In genomic region chr15:74843445-74843828, GRCh38 we compare ENCODE assay signal across 9 cellular contexts. TPM values are rescaled to one million over a fixed set of nuclear protein-coding genes. Genes with fewer than 3 reads are reported as not detected.
DNase-seq lines count a peak whose midpoint lies in the region; ATAC-seq, FAIRE-seq and TF ChIP-seq lines count a peak whose summit lies in the region.
"Had no signal": no experiment of that assay in that cellular context is flagged by ENCODE, and none has a peak within 500 bp of the region (broad histone marks: within the 10 kb centered on the region; RNA-seq: fewer than 3 reads in every experiment).

No MANE protein-coding gene starts in this region.

- FAIRE-seq in endothelial cell of umbilical vein (lab: Jason Lieb, UNC): no peak

- peaks cover 2% of the 10 kb centered on the region for H3K79me2 ChIP-seq in endothelial cell of umbilical vein (ENCODE audit: control insufficient read depth, insufficient read depth, low read length)
- peaks cover 9% of the 10 kb centered on the region for H3K79me2 ChIP-seq in osteoblast (ENCODE audit: insufficient read depth, low read length)

- H3K4me1 ChIP-seq in Panc1 (ENCODE audit: control insufficient read depth, insufficient read depth, low read length): peaks cover 19% of the 10 kb centered on the region
- H3K4me1 ChIP-seq in endothelial cell of umbilical vein (ENCODE audit: control insufficient read depth, extremely low read depth, insufficient read depth, low read length): peaks cover 11% of the 10 kb centered on the region
- H3K4me1 ChIP-seq in osteoblast (ENCODE audit: insufficient read depth, low read length): peaks cover 11% of the 10 kb centered on the region

- POLR2A ChIA-PET in CD4-positive, alpha-beta T cell (lab: Charles Lee): interaction anchor here (0.8 to 2.5 kb wide), 11 partner anchors 24 to 63 kb away, joined by 3 to 13 read pairs (median 6); partner anchors contain the start of genes FAM219B, MPI and SCAMP2
- POLR2A ChIA-PET in Panc1 (lab: Charles Lee): interaction anchor here (0.6 kb wide), 2 partner anchors 31 to 51 kb away, joined by 3 to 4 read pairs; no protein-coding TSS in a partner anchor
- POLR2A ChIA-PET in endothelial cell of umbilical vein (lab: Charles Lee): no interaction called here

- CTCF ChIA-PET in CD4-positive, alpha-beta T cell (lab: Charles Lee): interaction anchor here (1.2 to 2.5 kb wide), 9 partner anchors 26 to 73 kb away, joined by 3 to 12 read pairs (median 6); no protein-coding TSS in a partner anchor
- CTCF ChIA-PET in Panc1 (lab: Charles Lee) (interaction anchor here (1.0 kb wide), 1 partner anchor 26 kb away, joined by 3 read pairs; no protein-coding TSS in a partner anchor), endothelial cell of umbilical vein (lab: Charles Lee) (interaction anchor here (0.9 to 5.3 kb wide), 8 partner anchors 21 to 107 kb away, joined by 3 to 37 read pairs (median 6); no protein-coding TSS in a partner anchor)

- peak; percentile 29 for TF ChIP-seq CTCF in CD4-positive, alpha-beta T cell (IDR thresholded peaks at IDR 0.05)
- TF ChIP-seq CTCF in Panc1 (IDR thresholded peaks at IDR 0.05): no peak
- TF ChIP-seq CTCF in endothelial cell of umbilical vein (IDR thresholded peaks at IDR 0.05; ENCODE audit: extremely low read depth in 1 of 2, insufficient read depth in 1 of 2, low read depth in 1 of 2, low read length in 2 of 2): no peak
- TF ChIP-seq CTCF in osteoblast (IDR thresholded peaks at IDR 0.05; ENCODE audit: extremely low read depth, low read depth, low read length): no peak

- no peak for TF ChIP-seq POLR2A in endothelial cell of umbilical vein (IDR thresholded peaks at IDR 0.05; ENCODE audit: low read depth, low read length)

- H3K4me1 Mint-ChIP-seq in CD4-positive, alpha-beta T cell (ENCODE audit: low read depth): peaks cover 56% of the 10 kb centered on the region

- no peaks in the 10 kb centered on the region for H3K9me1 ChIP-seq in endothelial cell of umbilical vein (replicated peaks; ENCODE audit: control insufficient read depth, extremely low read depth, insufficient read depth, low read length)

- H3K4me3 Mint-ChIP-seq in CD4-positive, alpha-beta T cell: peak overlapping the region; percentile 93

- peak overlapping the region; percentile 69 for H3K27ac ChIP-seq in CD4-positive, alpha-beta T cell (ENCODE audit: low read depth, low read length)
- H3K27ac ChIP-seq in Panc1 (ENCODE audit: low read length) (peak overlapping the region; percentile 97), endothelial cell of umbilical vein (ENCODE audit: insufficient read depth, low read depth, low read length) (peak overlapping the region; percentile 60), osteoblast (ENCODE audit: low read depth, low read length) (peak overlapping the region; percentile 80)

- no peak for ATAC-seq in CD4-positive, alpha-beta T cell (ENCODE audit: poor library complexity)
- ATAC-seq in Panc1 (no peak), GM18873 (IDR thresholded peaks at IDR 0.05; ENCODE audit: low FRiP score, unreplicated experiment) (no peak), GM19452 (IDR thresholded peaks at IDR 0.05; ENCODE audit: unreplicated experiment) (no peak)

- no peaks in the 10 kb centered on the region for H3K9me3 ChIP-seq in CD4-positive, alpha-beta T cell (ENCODE audit: control insufficient read depth, low read length)
- H3K9me3 ChIP-seq in Panc1 (ENCODE audit: control insufficient read depth, insufficient read depth, low read depth, low read length): no peaks in the 10 kb centered on the region
- no peaks in the 10 kb centered on the region for H3K9me3 ChIP-seq in endothelial cell of umbilical vein (replicated peaks; ENCODE audit: control insufficient read depth, insufficient read depth, low read length)
- no peaks in the 10 kb centered on the region for H3K9me3 ChIP-seq in osteoblast (ENCODE audit: low read depth, low read length)

- H3K4me2 ChIP-seq in endothelial cell of umbilical vein (ENCODE audit: insufficient read depth, low read length) (peak overlapping the region; percentile 57), osteoblast (ENCODE audit: insufficient read depth, low read length) (peak overlapping the region; percentile 86)

- intact Hi-C loops in CD4-positive, alpha-beta T cell (cut with DNase I, micrococcal nuclease): loop anchor here (1.0 to 10.0 kb wide), 11 partner anchors 29 to 359 kb away; partner anchors contain the start of genes MPI (in 2 of the 2), SCAMP2 (in 2 of the 2), ARID3B (in 1 of the 2) and C15orf39 (in 1 of the 2)
- intact Hi-C loops in Panc1 (cut with micrococcal nuclease; ENCODE audit: unreplicated experiment): no loop called here
- intact Hi-C loops in endothelial cell of umbilical vein (cut with micrococcal nuclease): loop anchor here (1.0 to 5.0 kb wide), 5 partner anchors 30 to 107 kb away; partner anchors contain the start of genes COX5A and SCAMP2

- no peaks in the 10 kb centered on the region for H3K27me3 Mint-ChIP-seq in CD4-positive, alpha-beta T cell

- peak overlapping the region; percentile 50 to 97 for H3K4me3 ChIP-seq in Panc1 (ENCODE audit: low read depth in 2 of 2, low read length in 2 of 2)
- peak overlapping the region in 2 of 3 experiments; percentile 12 to 71 for H3K4me3 ChIP-seq in endothelial cell of umbilical vein (replicated peaks in 1 of 3; ENCODE audit: insufficient read depth in 1 of 3, low read depth in 1 of 3, low read length in 3 of 3)
- peak overlapping the region; percentile 85 for H3K4me3 ChIP-seq in osteoblast (ENCODE audit: insufficient read depth, low read length)

- no peaks in the 10 kb centered on the region for H3K36me3 ChIP-seq in Panc1 (ENCODE audit: control insufficient read depth, insufficient read depth, low read length)
- H3K36me3 ChIP-seq in endothelial cell of umbilical vein (ENCODE audit: control insufficient read depth in 2 of 2, extremely low read depth in 1 of 2, insufficient read depth in 2 of 2, low read length in 2 of 2): peaks cover 0 to 20% of the 10 kb centered on the region in 2 experiments
- peaks cover 13% of the 10 kb centered on the region for H3K36me3 ChIP-seq in osteoblast (ENCODE audit: insufficient read depth, low read length)

- BruUV-seq in Panc1 (replicated peaks; lab: Mats Ljungman, UMichigan) (TSS peak; percentile 97), endothelial cell of umbilical vein (replicated peaks; lab: Mats Ljungman, UMichigan) (TSS peak; percentile 97)

- H2AFZ ChIP-seq in endothelial cell of umbilical vein (ENCODE audit: low read depth, low read length) (peak overlapping the region; percentile 1), osteoblast (ENCODE audit: low read length) (peak overlapping the region; percentile 92)

- H3K36me3 Mint-ChIP-seq in CD4-positive, alpha-beta T cell (ENCODE audit: low read depth): peaks cover 50% of the 10 kb centered on the region

- H3K9me3 Mint-ChIP-seq in CD4-positive, alpha-beta T cell: no peaks in the 10 kb centered on the region

- no peaks in the 10 kb centered on the region for H3K27me3 ChIP-seq in CD4-positive, alpha-beta T cell (ENCODE audit: control insufficient read depth, insufficient read depth, low read length)
- H3K27me3 ChIP-seq in Panc1 (ENCODE audit: control insufficient read depth, insufficient read depth, low read length): no peaks in the 10 kb centered on the region
- no peaks in the 10 kb centered on the region for H3K27me3 ChIP-seq in endothelial cell of umbilical vein (ENCODE audit: control insufficient read depth in 2 of 2, insufficient read depth in 2 of 2, low read length in 2 of 2)
- H3K27me3 ChIP-seq in osteoblast (ENCODE audit: insufficient read depth, low read length): no peaks in the 10 kb centered on the region

- H4K20me1 ChIP-seq in endothelial cell of umbilical vein (replicated peaks; ENCODE audit: control insufficient read depth, extremely low read depth, insufficient read depth, low read length) (no peaks in the 10 kb centered on the region), osteoblast (ENCODE audit: insufficient read depth, low read length) (peaks cover 9% of the 10 kb centered on the region)

- peak overlapping the region; percentile 86 for H3K27ac Mint-ChIP-seq in CD4-positive, alpha-beta T cell

- in situ Hi-C loops in Panc1 (cut with HindIII; ENCODE audit: low pct_unique_long_range_greater_than_20kb, low sequenced_read_pairs): no loop called here

- DNase-seq in CD4-positive, alpha-beta T cell: no peak
- DNase-seq in Panc1 (ENCODE audit: low read depth, low spot score) (no peak), endothelial cell of umbilical vein (ENCODE audit: low read depth, low spot score) (no peak), osteoblast (ENCODE audit: insufficient read length, low spot score, missing footprints) (no peak), NCI-H2107 (lab: John Stamatoyannopoulos, UW) (no peak)
- no peak for DNase-seq in activated CD4-positive, CD25-positive, alpha-beta regulatory T cell (lab: John Stamatoyannopoulos, UW)

- dilution Hi-C loops in endothelial cell of umbilical vein (cut with MboI; ENCODE audit: extremely low pct_ligation_motif_present, low sequenced_read_pairs): no loop called here

- H3K9ac ChIP-seq in endothelial cell of umbilical vein (replicated peaks; ENCODE audit: extremely low read depth, insufficient read depth, low read length): peak overlapping the region; percentile 59

RNA-seq across cellular contexts. Expression of gene ULK3, which starts 0.5 kb away (rescaled TPM):
- total RNA-seq in CD4-positive, alpha-beta T cell: 10 to 100 TPM; 37.8 to 38.9 TPM
- total RNA-seq in Panc1 (2021; ENCODE audit: unreplicated experiment) (73.3 TPM), endothelial cell of umbilical vein (29.0 and 36.0 TPM in 2 replicates), osteoblast (19.4 and 21.4 TPM in 2 replicates)
- polyA plus RNA-seq in Panc1 (2012; ENCODE audit: insufficient read length): 55.5 TPM
- polyA plus RNA-seq in endothelial cell of umbilical vein: 48.6 and 60.3 TPM in 2 replicates
- polyA plus RNA-seq in endothelial cell of umbilical vein (2011; cell fraction: cytosol; rRNA removed): 22.8 and 28.4 TPM in 2 replicates
- polyA plus RNA-seq in endothelial cell of umbilical vein (2011; cell fraction: nucleus; rRNA removed): 320 and 340 TPM in 2 replicates
- 23.6 and 35.2 TPM in 2 replicates for polyA plus RNA-seq in endothelial cell of umbilical vein (2012)
- 41.1 and 58.2 TPM in 2 replicates for polyA minus RNA-seq in endothelial cell of umbilical vein
- 19.7 TPM for polyA minus RNA-seq in endothelial cell of umbilical vein (2011; cell fraction: cytosol; rRNA and poly(A)+ RNA removed)
- 22.6 and 31.4 TPM in 2 replicates for polyA minus RNA-seq in endothelial cell of umbilical vein (2011; cell fraction: nucleus; rRNA and poly(A)+ RNA removed)

RNA-seq across cellular contexts. Expression of gene CPLX3, which starts 17.0 kb away (rescaled TPM):
- under 1 TPM; 0.16 to 0.53 TPM for total RNA-seq in CD4-positive, alpha-beta T cell
- total RNA-seq in Panc1 (2021; ENCODE audit: unreplicated experiment) (not detected), endothelial cell of umbilical vein (0.16 TPM in 1 of 2 replicates, not detected in the other), osteoblast (not detected in 2 replicates)
- not detected for polyA plus RNA-seq in Panc1 (2012; ENCODE audit: insufficient read length)
- polyA plus RNA-seq in endothelial cell of umbilical vein: not detected in 2 replicates
- polyA plus RNA-seq in endothelial cell of umbilical vein (2011; cell fraction: cytosol; rRNA removed): not detected in 2 replicates
- polyA plus RNA-seq in endothelial cell of umbilical vein (2011; cell fraction: nucleus; rRNA removed): 0.10 TPM in 1 of 2 replicates, not detected in the other
- polyA plus RNA-seq in endothelial cell of umbilical vein (2012): not detected in 2 replicates
- polyA minus RNA-seq in endothelial cell of umbilical vein: not detected in 2 replicates
- polyA minus RNA-seq in endothelial cell of umbilical vein (2011; cell fraction: cytosol; rRNA and poly(A)+ RNA removed): not detected
- polyA minus RNA-seq in endothelial cell of umbilical vein (2011; cell fraction: nucleus; rRNA and poly(A)+ RNA removed): not detected in 2 replicates
- total RNA-seq: pulmonary artery endothelial cell had no signal

RNA-seq across cellular contexts. Expression of gene SCAMP2, which starts 29.7 kb away (rescaled TPM):
- 10 to 100 TPM; 56.1 to 56.9 TPM for total RNA-seq in CD4-positive, alpha-beta T cell
- total RNA-seq in Panc1 (2021; ENCODE audit: unreplicated experiment): 121 TPM
- polyA plus RNA-seq in Panc1 (2012; ENCODE audit: insufficient read length): 162 TPM
- 61.1 and 67.3 TPM in 2 replicates for total RNA-seq in endothelial cell of umbilical vein
- 250 and 256 TPM in 2 replicates for polyA plus RNA-seq in endothelial cell of umbilical vein
- polyA plus RNA-seq in endothelial cell of umbilical vein (2011; cell fraction: cytosol; rRNA removed): 96.9 and 121 TPM in 2 replicates
- 58.8 and 69.7 TPM in 2 replicates for polyA plus RNA-seq in endothelial cell of umbilical vein (2011; cell fraction: nucleus; rRNA removed)
- 54.9 and 58.8 TPM in 2 replicates for polyA plus RNA-seq in endothelial cell of umbilical vein (2012)
- polyA minus RNA-seq in endothelial cell of umbilical vein: 202 and 208 TPM in 2 replicates
- 40.0 TPM for polyA minus RNA-seq in endothelial cell of umbilical vein (2011; cell fraction: cytosol; rRNA and poly(A)+ RNA removed)
- polyA minus RNA-seq in endothelial cell of umbilical vein (2011; cell fraction: nucleus; rRNA and poly(A)+ RNA removed): 27.5 and 31.8 TPM in 2 replicates
- 23.9 and 28.3 TPM in 2 replicates for total RNA-seq in osteoblast

RNA-seq across cellular contexts. Expression of gene LMAN1L, which starts 30.8 kb away (rescaled TPM):
- under 1 TPM; 0.56 to 0.93 TPM for total RNA-seq in CD4-positive, alpha-beta T cell
- total RNA-seq in Panc1 (2021; ENCODE audit: unreplicated experiment) (not detected), endothelial cell of umbilical vein (not detected in 2 replicates), osteoblast (under 0.01 TPM in 1 of 2 replicates, not detected in the other)
- not detected for polyA plus RNA-seq in Panc1 (2012; ENCODE audit: insufficient read length)
- not detected in 2 replicates for polyA plus RNA-seq in endothelial cell of umbilical vein
- not detected in 2 replicates for polyA plus RNA-seq in endothelial cell of umbilical vein (2011; cell fraction: cytosol; rRNA removed)
- polyA plus RNA-seq in endothelial cell of umbilical vein (2011; cell fraction: nucleus; rRNA removed): 0.11 TPM in 1 of 2 replicates, not detected in the other
- polyA plus RNA-seq in endothelial cell of umbilical vein (2012): not detected in 2 replicates
- polyA minus RNA-seq in endothelial cell of umbilical vein: not detected in 2 replicates
- not detected for polyA minus RNA-seq in endothelial cell of umbilical vein (2011; cell fraction: cytosol; rRNA and poly(A)+ RNA removed)
- 0.58 TPM in 1 of 2 replicates, not detected in the other for polyA minus RNA-seq in endothelial cell of umbilical vein (2011; cell fraction: nucleus; rRNA and poly(A)+ RNA removed)
- total RNA-seq: pulmonary artery endothelial cell had no signal

RNA-seq across cellular contexts. Expression of gene MPI, which starts 46.4 kb away (rescaled TPM):
- total RNA-seq in CD4-positive, alpha-beta T cell: 10 to 100 TPM; 28.9 to 30.3 TPM
- total RNA-seq in Panc1 (2021; ENCODE audit: unreplicated experiment) (45.8 TPM), endothelial cell of umbilical vein (27.7 and 36.3 TPM in 2 replicates), osteoblast (33.9 and 54.3 TPM in 2 replicates)
- polyA plus RNA-seq in Panc1 (2012; ENCODE audit: insufficient read length): 80.7 TPM
- 62.6 and 69.3 TPM in 2 replicates for polyA plus RNA-seq in endothelial cell of umbilical vein
- 58.5 and 62.7 TPM in 2 replicates for polyA plus RNA-seq in endothelial cell of umbilical vein (2011; cell fraction: cytosol; rRNA removed)
- 53.3 and 58.5 TPM in 2 replicates for polyA plus RNA-seq in endothelial cell of umbilical vein (2011; cell fraction: nucleus; rRNA removed)
- polyA plus RNA-seq in endothelial cell of umbilical vein (2012): 26.3 and 37.7 TPM in 2 replicates
- polyA minus RNA-seq in endothelial cell of umbilical vein: 66.3 and 85.1 TPM in 2 replicates
- polyA minus RNA-seq in endothelial cell of umbilical vein (2011; cell fraction: cytosol; rRNA and poly(A)+ RNA removed): 33.4 TPM
- polyA minus RNA-seq in endothelial cell of umbilical vein (2011; cell fraction: nucleus; rRNA and poly(A)+ RNA removed): 17.0 and 28.6 TPM in 2 replicates
